Comparison of ENCODE assay signal across 8 cellular contexts in genomic region chr11:9565822-9566560, GRCh38. TPM values are rescaled to one million over a fixed set of nuclear protein-coding genes. Genes with fewer than 3 reads are reported as not detected.
DNase-seq lines count a peak whose midpoint lies in the region; ATAC-seq and TF ChIP-seq lines count a peak whose summit lies in the region.

No MANE protein-coding gene starts in this region.

- no peaks in the 10 kb centered on the region for H3K79me2 ChIP-seq in OCI-LY7 (ENCODE audit: insufficient read depth, low read depth, low read length)

- H2AFZ ChIP-seq in OCI-LY7 (ENCODE audit: low read length): peak overlapping the region; percentile 22; the same call in 1 of the 2 replicates

- no peaks in the 10 kb centered on the region for H3K9me2 ChIP-seq in OCI-LY7 (ENCODE audit: insufficient read depth, low read length)

- no peak overlapping the region for H3K4me2 ChIP-seq in OCI-LY7 (ENCODE audit: low read length)

- intact Hi-C loops in OCI-LY7 (cut with micrococcal nuclease; ENCODE audit: unreplicated experiment): no loop called here

- ATAC-seq in HG03521 (IDR thresholded peaks at IDR 0.05; ENCODE audit: unreplicated experiment): peak; percentile 77

- POLR2A ChIA-PET in OCI-LY7 (lab: Charles Lee): interaction anchor here (0.6 to 15.1 kb wide), 3 partner anchors 12 to 38 kb away, joined by 4 to 509 read pairs (median 4); no protein-coding TSS in a partner anchor

- H3K27ac ChIP-seq in OCI-LY7 (ENCODE audit: low read depth, low read length, poor library complexity, severe bottlenecking): no peak overlapping the region

- DNase-seq in COR-L47 (lab: John Stamatoyannopoulos, UW) (peak; percentile 56), GM20000 (ENCODE audit: low spot score) (peak; percentile 76), OCI-LY7 (ENCODE audit: low spot score) (no peak), germinal center (ENCODE audit: low spot score) (peak; percentile 8), pulmonary artery endothelial cell (ENCODE audit: low read depth, low spot score) (peak; percentile 99), NCI-H187 (lab: John Stamatoyannopoulos, UW) (no peak)
- peak; percentile 21 for DNase-seq in activated effector memory CD4-positive, alpha-beta T cell treated with Interleukin-2 at 50 U/mL for 16 hours

- H3K4me3 ChIP-seq in OCI-LY7 (ENCODE audit: low read depth, low read length, poor library complexity, severe bottlenecking): no peak overlapping the region

- H4K20me1 ChIP-seq in OCI-LY7 (ENCODE audit: insufficient read depth, low read length): no peaks in the 10 kb centered on the region

- no TSS peak for BruUV-seq in OCI-LY7 (replicated peaks; lab: Mats Ljungman, UMichigan)

- no peak for TF ChIP-seq CTCF in GM20000 (IDR thresholded peaks at IDR 0.05; ENCODE audit: extremely low read depth, missing control alignments)
- TF ChIP-seq CTCF in OCI-LY7 (conservative IDR thresholded peaks at IDR 0.05; ENCODE audit: low read length): no peak

- CTCF ChIA-PET in OCI-LY7 (lab: Charles Lee; ENCODE audit: unreplicated experiment): interaction anchor here (0.9 to 1.0 kb wide), 2 partner anchors 31 to 47 kb away, joined by 3 read pairs; no protein-coding TSS in a partner anchor

- peaks cover 30% of the 10 kb centered on the region for H3K4me1 ChIP-seq in OCI-LY7 (ENCODE audit: insufficient read depth, low read length, poor library complexity, severe bottlenecking)

- H3K36me3 ChIP-seq in OCI-LY7 (ENCODE audit: insufficient read depth, low read length): no peaks in the 10 kb centered on the region; the same call in 1 of the 2 replicates

- peaks cover 7% of the 10 kb centered on the region; the same call in 1 of the 2 replicates for H3K9me3 ChIP-seq in OCI-LY7 (ENCODE audit: low read length)

RNA-seq across cellular contexts. Expression of gene WEE1, which starts 7.5 kb away (rescaled TPM):
- total RNA-seq in OCI-LY7 (2014; rRNA removed; shearing (Covaris generic)): 141 and 147 TPM in 2 replicates
- total RNA-seq in OCI-LY7 (2022) (216 and 237 TPM in 2 replicates), pulmonary artery endothelial cell (19.1 and 22.5 TPM in 2 replicates)

Comparison
In these comparisons a context has a peak if more than half of its experiments do, and no peak if none do; other contexts are left out.
1. DNase-seq: peak in COR-L47 (single experiment), GM20000 (single experiment), activated effector memory CD4-positive, alpha-beta T cell treated with Interleukin-2 at 50 U/mL for 16 hours (single experiment), germinal center (single experiment) and pulmonary artery endothelial cell (single experiment); none in OCI-LY7 (single experiment) and NCI-H187 (0 of 2).